In genomic region chr7:110809832-110810231, GRCh38 we compare ENCODE assay signal across 18 cellular contexts.
DNase-seq lines count a peak whose midpoint lies in the region; ATAC-seq lines count a peak whose summit lies in the region.
"Had no signal": no experiment of that assay in that cellular context is flagged by ENCODE, and none has a peak within 500 bp of the region (broad histone marks: within the 10 kb centered on the region; RNA-seq: fewer than 3 reads in every experiment).

No MANE protein-coding gene starts in this region.

- ATAC-seq in GM18519 (IDR thresholded peaks at IDR 0.05; ENCODE audit: low FRiP score, unreplicated experiment) (no peak), GM21381 (IDR thresholded peaks at IDR 0.05; ENCODE audit: unreplicated experiment) (no peak)

- peak; percentile 56 for DNase-seq in DMS 273 treated with DMSO at 0.1 percent for 48 hours (lab: John Stamatoyannopoulos, UW)
- DNase-seq in cerebellar cortex (ENCODE audit: low spot score): peak; percentile 58
- DNase-seq in stimulated activated naive CD4-positive, alpha-beta T cell treated with Interleukin-2 at 50 U/mL for 16 hours (lab: John Stamatoyannopoulos, UW): no peak
- DNase-seq: 8988T; ACHN; BE2C; CD4-positive, alpha-beta memory T cell; CD4-positive, CD25-positive, alpha-beta regulatory T cell; CD8-positive, alpha-beta memory T cell; COR-L47; DMS153; DMS53; DMS79; DND-41; EL; GF-D8 had no signal
